Comparison of ENCODE assay signal across 1 cellular context in genomic region chr17:61409301-61410099, GRCh38.
TF ChIP-seq lines count a peak whose summit lies in the region.

No MANE protein-coding gene starts in this region.

TF ChIP-seq in K562, 482 proteins besides CTCF, POLR2A, EP300 and RAD21 (continued from another document):
- TF ChIP-seq PRDM10 (IDR thresholded peaks at IDR 0.05; ENCODE audit: partially characterized antibody) = no peak
- no peak for TF ChIP-seq NKRF (IDR thresholded peaks at IDR 0.05; ENCODE audit: borderline replicate concordance)
